ENCODE assay signal across 1 cellular context in genomic region chr7:155735442-155736118, GRCh38.
TF ChIP-seq lines count a peak whose summit lies in the region.

No MANE protein-coding gene starts in this region.

TF ChIP-seq in WTC11, 78 proteins besides CTCF, POLR2A, EP300 and RAD21 (continued from another document):
- TF ChIP-seq ESRRA (CRISPR knock-in tag; IDR thresholded peaks at IDR 0.05; ENCODE audit: borderline replicate concordance) = no peak
- no peak for TF ChIP-seq AR (CRISPR knock-in tag; IDR thresholded peaks at IDR 0.05)
- no peak for TF ChIP-seq JAZF1 (CRISPR knock-in tag; IDR thresholded peaks at IDR 0.05)
- no peak for TF ChIP-seq HMGA2 (CRISPR knock-in tag; IDR thresholded peaks at IDR 0.05)
- TF ChIP-seq E2F4 (CRISPR knock-in tag; IDR thresholded peaks at IDR 0.05; ENCODE audit: borderline replicate concordance, low read depth) = no peak
- TF ChIP-seq, protein P1, sequence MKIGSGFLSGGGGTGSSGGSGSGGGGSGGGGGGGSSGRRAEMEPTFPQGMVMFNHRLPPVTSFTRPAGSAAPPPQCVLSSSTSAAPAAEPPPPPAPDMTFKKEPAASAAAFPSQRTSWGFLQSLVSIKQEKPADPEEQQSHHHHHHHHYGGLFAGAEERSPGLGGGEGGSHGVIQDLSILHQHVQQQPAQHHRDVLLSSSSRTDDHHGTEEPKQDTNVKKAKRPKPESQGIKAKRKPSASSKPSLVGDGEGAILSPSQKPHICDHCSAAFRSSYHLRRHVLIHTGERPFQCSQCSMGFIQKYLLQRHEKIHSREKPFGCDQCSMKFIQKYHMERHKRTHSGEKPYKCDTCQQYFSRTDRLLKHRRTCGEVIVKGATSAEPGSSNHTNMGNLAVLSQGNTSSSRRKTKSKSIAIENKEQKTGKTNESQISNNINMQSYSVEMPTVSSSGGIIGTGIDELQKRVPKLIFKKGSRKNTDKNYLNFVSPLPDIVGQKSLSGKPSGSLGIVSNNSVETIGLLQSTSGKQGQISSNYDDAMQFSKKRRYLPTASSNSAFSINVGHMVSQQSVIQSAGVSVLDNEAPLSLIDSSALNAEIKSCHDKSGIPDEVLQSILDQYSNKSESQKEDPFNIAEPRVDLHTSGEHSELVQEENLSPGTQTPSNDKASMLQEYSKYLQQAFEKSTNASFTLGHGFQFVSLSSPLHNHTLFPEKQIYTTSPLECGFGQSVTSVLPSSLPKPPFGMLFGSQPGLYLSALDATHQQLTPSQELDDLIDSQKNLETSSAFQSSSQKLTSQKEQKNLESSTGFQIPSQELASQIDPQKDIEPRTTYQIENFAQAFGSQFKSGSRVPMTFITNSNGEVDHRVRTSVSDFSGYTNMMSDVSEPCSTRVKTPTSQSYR (CRISPR knock-in tag; IDR thresholded peaks at IDR 0.05) = no peak
- TF ChIP-seq, protein P2, sequence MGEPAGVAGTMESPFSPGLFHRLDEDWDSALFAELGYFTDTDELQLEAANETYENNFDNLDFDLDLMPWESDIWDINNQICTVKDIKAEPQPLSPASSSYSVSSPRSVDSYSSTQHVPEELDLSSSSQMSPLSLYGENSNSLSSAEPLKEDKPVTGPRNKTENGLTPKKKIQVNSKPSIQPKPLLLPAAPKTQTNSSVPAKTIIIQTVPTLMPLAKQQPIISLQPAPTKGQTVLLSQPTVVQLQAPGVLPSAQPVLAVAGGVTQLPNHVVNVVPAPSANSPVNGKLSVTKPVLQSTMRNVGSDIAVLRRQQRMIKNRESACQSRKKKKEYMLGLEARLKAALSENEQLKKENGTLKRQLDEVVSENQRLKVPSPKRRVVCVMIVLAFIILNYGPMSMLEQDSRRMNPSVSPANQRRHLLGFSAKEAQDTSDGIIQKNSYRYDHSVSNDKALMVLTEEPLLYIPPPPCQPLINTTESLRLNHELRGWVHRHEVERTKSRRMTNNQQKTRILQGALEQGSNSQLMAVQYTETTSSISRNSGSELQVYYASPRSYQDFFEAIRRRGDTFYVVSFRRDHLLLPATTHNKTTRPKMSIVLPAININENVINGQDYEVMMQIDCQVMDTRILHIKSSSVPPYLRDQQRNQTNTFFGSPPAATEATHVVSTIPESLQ (CRISPR knock-in tag; IDR thresholded peaks at IDR 0.05) = no peak
